In genomic region chr15:62524848-62525247, GRCh38 we compare ENCODE assay signal across 19 cellular contexts.
DNase-seq lines count a peak whose midpoint lies in the region; ATAC-seq and TF ChIP-seq lines count a peak whose summit lies in the region.
"Had no signal": no experiment of that assay in that cellular context is flagged by ENCODE, and none has a peak within 500 bp of the region (broad histone marks: within the 10 kb centered on the region; RNA-seq: fewer than 3 reads in every experiment).

No MANE protein-coding gene starts in this region.

- in situ Hi-C loops in ACHN (cut with HindIII; ENCODE audit: low pct_ligation_motif_present, low pct_unique_long_range_greater_than_20kb, low sequenced_read_pairs): no loop called here

- H3K9ac ChIP-seq in PC-3 (ENCODE audit: low read length): no peak overlapping the region

- no peaks in the 10 kb centered on the region for H3K27me3 ChIP-seq in PC-3 (ENCODE audit: low read length)
- H3K27me3 ChIP-seq in tibial artery: no peaks in the 10 kb centered on the region

- DNase-seq in AG09309 (ENCODE audit: low read depth) (peak; percentile 20), GM03348 (ENCODE audit: low spot score) (peak; percentile 18), PC-3 (peak; percentile 50), foreskin fibroblast (peak; percentile 53 to 59), tibial artery (no peak), ACHN (no peak), NCI-H1092 treated with DMSO at 0.1 percent for 48 hours (lab: John Stamatoyannopoulos, UW) (no peak)
- DNase-seq: COR-L47, DMS153, KG1, NCI-H1048, NCI-H146, NCI-H2081, NCI-H774, SJCRH30 had no signal

- TF ChIP-seq CTCF in AG09309 (IDR thresholded peaks at IDR 0.05; ENCODE audit: control insufficient read depth, insufficient read depth, low read depth, low read length, missing control alignments) (no peak), PC-3 (conservative IDR thresholded peaks at IDR 0.05; ENCODE audit: low read depth, low read length) (no peak), foreskin fibroblast (IDR thresholded peaks at IDR 0.05; ENCODE audit: low read depth, low read length) (no peak), tibial artery (IDR thresholded peaks at IDR 0.05) (no peak)

- no peak overlapping the region for H3K4me2 ChIP-seq in PC-3 (ENCODE audit: low read length)

- no peaks in the 10 kb centered on the region for H4K20me1 ChIP-seq in PC-3 (ENCODE audit: low read length)

- H3K9me3 ChIP-seq in PC-3 (ENCODE audit: low read length) (no peaks in the 10 kb centered on the region), tibial artery (no peaks in the 10 kb centered on the region)
- H3K9me3 ChIP-seq: HAP-1, SJCRH30 had no signal

- H3K79me2 ChIP-seq in PC-3 (ENCODE audit: low read length): no peaks in the 10 kb centered on the region

- no peaks in the 10 kb centered on the region for H3K9me2 ChIP-seq in PC-3 (replicated peaks; ENCODE audit: low read length)

- H3F3A ChIP-seq in PC-3 (ENCODE audit: low read length, unreplicated experiment): no peaks in the 10 kb centered on the region

- CTCF ChIA-PET in PC-3 (lab: Charles Lee): interaction anchor here (0.5 kb wide), 1 partner anchor 21 kb away, joined by 3 read pairs; no protein-coding TSS in a partner anchor

- H2AFZ ChIP-seq in PC-3 (ENCODE audit: low read length): no peak overlapping the region

- intact Hi-C loops in PC-3 (cut with micrococcal nuclease): no loop called here
- intact Hi-C loops in tibial artery (cut with DNase I; ENCODE audit: low total_unique reads): no loop called here

- 0 out of 2 replicates have a peak, but pooled peaks cover 8% of the 10 kb centered on the region for H3K4me1 ChIP-seq in PC-3 (ENCODE audit: insufficient read depth, low read length)
- no peaks in the 10 kb centered on the region for H3K4me1 ChIP-seq in tibial artery

- H3K36me3 ChIP-seq in PC-3 (ENCODE audit: low read depth, low read length) (no peaks in the 10 kb centered on the region), tibial artery (no peaks in the 10 kb centered on the region)
- H3K36me3 ChIP-seq: HAP-1, SJCRH30 had no signal

- POLR2A ChIA-PET in PC-3 (lab: Charles Lee; ENCODE audit: unreplicated experiment): no interaction called here

- no TSS peak for BruUV-seq in PC-3 (replicated peaks; lab: Mats Ljungman, UMichigan)

- no peak overlapping the region for H3K27ac ChIP-seq in PC-3 (ENCODE audit: low read length)
- H3K27ac ChIP-seq in tibial artery: no peak overlapping the region
- H3K27ac ChIP-seq: RWPE1, SJCRH30 had no signal

- H3K4me3 ChIP-seq in AG09309 (ENCODE audit: control insufficient read depth, low read depth, low read length) (no peak overlapping the region), PC-3 (ENCODE audit: low read length) (no peak overlapping the region), foreskin fibroblast (ENCODE audit: low read depth in 1 of 2, low read length in 2 of 2) (no peak overlapping the region), tibial artery (no peak overlapping the region)
- H3K4me3 ChIP-seq: GM12878, HAP-1, SJCRH30 had no signal

- ATAC-seq in PC-3 (no peak), HG02759 (IDR thresholded peaks at IDR 0.05; ENCODE audit: unreplicated experiment) (no peak)
- ATAC-seq: GM12878 had no signal

Comparison
In these comparisons a context has a peak if more than half of its experiments do, and no peak if none do; other contexts are left out.
1. DNase-seq: peak in AG09309 (single experiment), GM03348 (single experiment), PC-3 (single experiment) and foreskin fibroblast (2 of 2); none in tibial artery (0 of 2), ACHN (single experiment) and NCI-H1092 treated with DMSO at 0.1 percent for 48 hours (single experiment).